In genomic region chr3:48952510-48953118, GRCh38 we compare ENCODE assay signal across 9 cellular contexts. TPM values are rescaled to one million over a fixed set of nuclear protein-coding genes. Genes with fewer than 3 reads are reported as not detected.
DNase-seq lines count a peak whose midpoint lies in the region; ATAC-seq, FAIRE-seq and TF ChIP-seq lines count a peak whose summit lies in the region.
"Had no signal": no experiment of that assay in that cellular context is flagged by ENCODE, and none has a peak within 500 bp of the region (broad histone marks: within the 10 kb centered on the region; RNA-seq: fewer than 3 reads in every experiment).

No MANE protein-coding gene starts in this region.

- H3K4me3 ChIP-seq in bronchial epithelial cell (ENCODE audit: low read depth, low read length) (no peak overlapping the region), thyroid gland (replicated peaks in 1 of 3) (no peak overlapping the region)
- H3K4me3 ChIP-seq: BLaER1 treated with 17β-estradiol and CSF1 and Interleukin-3, amounts not matched to agents 10 nM and 100 nM had no signal

- FAIRE-seq in bronchial epithelial cell (lab: Jason Lieb, UNC): no peak

- peak; percentile 36 for TF ChIP-seq CTCF in bronchial epithelial cell (IDR thresholded peaks at IDR 0.05; ENCODE audit: insufficient read depth, low read length, severe bottlenecking)
- TF ChIP-seq CTCF in thyroid gland (IDR thresholded peaks at IDR 0.05): peak; percentile 16 to 64 (median 46)

- H3K36me3 ChIP-seq in bronchial epithelial cell (ENCODE audit: control insufficient read depth, insufficient read depth, low read length) (peaks cover 8% of the 10 kb centered on the region), thyroid gland (peaks cover under 1 to 4% of the 10 kb centered on the region in 2 donors)

- H3K4me1 ChIP-seq in thyroid gland: peaks cover 10 to 14% of the 10 kb centered on the region in 2 donors

- 80 to 85% methylated on average over 8 of the region's 8 CpGs for whole genome bisulfite sequencing in thyroid gland, 2 donors

- H3K27me3 ChIP-seq in bronchial epithelial cell (ENCODE audit: control insufficient read depth, insufficient read depth, low read length) (no peaks in the 10 kb centered on the region), thyroid gland (no peaks in the 10 kb centered on the region)
- H3K27me3 ChIP-seq: BLaER1 treated with 17β-estradiol and CSF1 and Interleukin-3, amounts not matched to agents 10 nM and 100 nM had no signal

- ATAC-seq in HG03159 (IDR thresholded peaks at IDR 0.05; ENCODE audit: unreplicated experiment): no peak
- no peak for ATAC-seq in GM18909 (IDR thresholded peaks at IDR 0.05; ENCODE audit: poor library complexity, unreplicated experiment)

- intact Hi-C loops in thyroid gland (cut with DNase I): no loop called here

- DNase-seq in NCI-H2029 (lab: John Stamatoyannopoulos, UW) (peak; percentile 5), NCI-H2029 treated with DMSO at 0.1 percent for 48 hours (lab: John Stamatoyannopoulos, UW) (no peak), SW480 (ENCODE audit: low spot score) (peak; percentile 25), bronchial epithelial cell (ENCODE audit: low read depth) (peak; percentile 31), medulla oblongata (ENCODE audit: extremely low spot score) (peak; percentile 23), thyroid gland (peak; percentile 59 to 66)

- no peak overlapping the region for H3K27ac ChIP-seq in thyroid gland
- H3K27ac ChIP-seq: BLaER1 treated with 17β-estradiol and CSF1 and Interleukin-3, amounts not matched to agents 10 nM and 100 nM had no signal

- no peak for TF ChIP-seq POLR2A in thyroid gland (IDR thresholded peaks at IDR 0.05)

- H3K9me3 ChIP-seq in thyroid gland: no peaks in the 10 kb centered on the region
- H3K9me3 ChIP-seq: BLaER1 treated with 17β-estradiol and CSF1 and Interleukin-3, amounts not matched to agents 10 nM and 100 nM had no signal

RNA-seq across cellular contexts. Expression of gene ARIH2, which starts 34.0 kb away (rescaled TPM):
- total RNA-seq in bronchial epithelial cell (119 and 124 TPM in 2 replicates), thyroid gland (100 to 1,000 TPM; 108 to 136 (median 117) TPM)

RNA-seq across cellular contexts. Expression of gene P4HTM, which starts 37.4 kb away (rescaled TPM):
- total RNA-seq in bronchial epithelial cell: 15.8 and 28.7 TPM in 2 replicates
- 100 to 1,000 TPM in 1 of 4 donors, 10 to 100 TPM in 3; 73.5 to 117 (median 95.0) TPM for total RNA-seq in thyroid gland

RNA-seq across cellular contexts. Expression of gene SLC25A20, which starts 53.9 kb away (rescaled TPM):
- total RNA-seq in bronchial epithelial cell (9.5 and 11.8 TPM in 2 replicates), thyroid gland (10 to 100 TPM; 17.6 to 48.0 (median 33.7) TPM)

RNA-seq across cellular contexts. Expression of gene WDR6, which starts 54.6 kb away (rescaled TPM):
- 31.5 and 61.1 TPM in 2 replicates for total RNA-seq in bronchial epithelial cell
- total RNA-seq in thyroid gland: 100 to 1,000 TPM; 125 to 169 (median 149) TPM
